Comparison of ENCODE assay signal across 8 cellular contexts in the genomic region with DNA sequence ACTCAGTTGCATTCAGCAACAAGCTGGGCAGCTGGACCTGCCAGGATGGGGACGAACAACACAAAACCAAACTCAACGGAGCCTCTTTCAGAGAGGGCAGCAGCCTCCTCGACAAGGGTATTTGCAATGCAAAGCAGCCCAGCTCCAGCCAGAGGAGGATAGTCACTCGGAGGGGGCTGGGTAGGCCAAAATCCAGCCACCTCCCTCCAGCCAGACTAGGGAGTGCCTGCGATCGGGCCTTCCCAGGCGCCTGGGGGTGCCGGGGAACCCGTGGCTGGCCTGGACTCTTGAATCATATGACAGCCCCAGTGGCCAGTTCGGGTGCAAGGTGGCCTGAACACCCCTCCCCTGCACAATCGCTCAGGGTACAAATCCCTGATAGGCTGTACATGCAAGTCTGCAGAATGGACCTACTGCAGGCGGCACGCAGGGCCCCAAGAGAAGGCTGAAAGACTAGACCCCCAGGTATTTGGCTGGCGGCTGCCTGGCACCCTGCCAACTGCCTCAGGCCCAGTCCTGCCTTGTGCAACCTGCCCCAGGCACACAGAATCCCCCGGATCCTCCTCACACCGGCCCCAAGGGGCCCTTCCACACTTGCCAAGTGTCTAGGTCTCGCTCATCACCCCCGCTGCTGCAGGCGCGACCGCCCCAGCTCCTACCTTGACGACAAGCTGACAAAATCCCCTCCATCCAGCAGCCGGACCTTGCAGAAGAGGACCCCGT. TPM values are rescaled to one million over a fixed set of nuclear protein-coding genes. Genes with fewer than 3 reads are reported as not detected.
DNase-seq lines count a peak whose midpoint lies in the region; ATAC-seq and TF ChIP-seq lines count a peak whose summit lies in the region.

No MANE protein-coding gene starts in this region.

- H3K9me3 Mint-ChIP-seq in activated T-helper 17 cell treated with anti-CD3 and anti-CD28 coated beads, Interleukin-2, amount 50 U/mL, for 72 hours = no peaks in the 10 kb centered on the region
- H3K9me3 Mint-ChIP-seq in glutamatergic neuron (ENCODE audit: unreplicated experiment) = peaks cover 10% of the 10 kb centered on the region

- H3K9me3 ChIP-seq in cardiac muscle cell (ENCODE audit: low read depth) = no peaks in the 10 kb centered on the region

- H3K27ac Mint-ChIP-seq in activated T-helper 17 cell treated with anti-CD3 and anti-CD28 coated beads, Interleukin-2, amount 50 U/mL, for 72 hours = peak overlapping the region; percentile 90
- H3K27ac Mint-ChIP-seq in glutamatergic neuron (ENCODE audit: unreplicated experiment) = peak overlapping the region; percentile 64

- H3K4me1 Mint-ChIP-seq in activated T-helper 17 cell treated with anti-CD3 and anti-CD28 coated beads, Interleukin-2, amount 50 U/mL, for 72 hours = peaks cover 29% of the 10 kb centered on the region
- peaks cover 13% of the 10 kb centered on the region for H3K4me1 Mint-ChIP-seq in glutamatergic neuron (ENCODE audit: low read depth, unreplicated experiment)

- H3K4me1 ChIP-seq in cardiac muscle cell (ENCODE audit: low read depth) = peaks cover 56% of the 10 kb centered on the region

- no peak for TF ChIP-seq CTCF in cardiac muscle cell (IDR thresholded peaks at IDR 0.05; ENCODE audit: low read depth, low read length)
- no peak for TF ChIP-seq CTCF in glutamatergic neuron (IDR thresholded peaks at IDR 0.05; ENCODE audit: partially characterized antibody, unreplicated experiment)

- intact Hi-C loops in Right ventricle myocardium inferior (cut with DNase I) = loop anchor here (2.0 to 5.0 kb wide), 2 partner anchors 37 to 58 kb away; no protein-coding TSS in a partner anchor

- DNase-seq in cardiac muscle cell (ENCODE audit: low read depth in 1 of 2, low spot score in 1 of 2) = peak; percentile 40 to 69
- no peak for DNase-seq in Right ventricle myocardium inferior (ENCODE audit: missing footprints)
- DNase-seq in M059J (ENCODE audit: low read depth) = peak; percentile 72
- peak; percentile 47 for DNase-seq in glutamatergic neuron
- DNase-seq in occipital lobe (lab: John Stamatoyannopoulos, UW) = peak; percentile 84

- H3K36me3 ChIP-seq in cardiac muscle cell = no peaks in the 10 kb centered on the region

- peak overlapping the region; percentile 92 for H3K27ac ChIP-seq in cardiac muscle cell

- no peaks in the 10 kb centered on the region for H3K27me3 ChIP-seq in cardiac muscle cell

- peak overlapping the region; percentile 99 for H3K4me3 ChIP-seq in cardiac muscle cell

- no peaks in the 10 kb centered on the region for H3K27me3 Mint-ChIP-seq in activated T-helper 17 cell treated with anti-CD3 and anti-CD28 coated beads, Interleukin-2, amount 50 U/mL, for 72 hours
- H3K27me3 Mint-ChIP-seq in glutamatergic neuron (ENCODE audit: unreplicated experiment) = peaks cover 13% of the 10 kb centered on the region

- H3K4me3 Mint-ChIP-seq in activated T-helper 17 cell treated with anti-CD3 and anti-CD28 coated beads, Interleukin-2, amount 50 U/mL, for 72 hours = peak overlapping the region; percentile 96
- peak overlapping the region; percentile 94 for H3K4me3 Mint-ChIP-seq in glutamatergic neuron (ENCODE audit: unreplicated experiment)

- ATAC-seq in Right ventricle myocardium inferior (no peak), GM18511 (IDR thresholded peaks at IDR 0.05; ENCODE audit: unreplicated experiment) (no peak), GM18909 (IDR thresholded peaks at IDR 0.05; ENCODE audit: poor library complexity, unreplicated experiment) (no peak)
- no peak for ATAC-seq in activated T-helper 17 cell treated with anti-CD3 and anti-CD28 coated beads, Interleukin-2, amount 50 U/mL, for 72 hours (replicated peaks)

- H3K36me3 Mint-ChIP-seq in activated T-helper 17 cell treated with anti-CD3 and anti-CD28 coated beads, Interleukin-2, amount 50 U/mL, for 72 hours (ENCODE audit: low read depth) = peaks cover 6% of the 10 kb centered on the region
- H3K36me3 Mint-ChIP-seq in glutamatergic neuron (ENCODE audit: unreplicated experiment) = no peaks in the 10 kb centered on the region

RNA-seq across cellular contexts. Expression of gene EEIG1, which starts 1.3 kb away (rescaled TPM):
- 20.9 and 25.6 TPM in 2 replicates for total RNA-seq in cardiac muscle cell
- 26.6 and 32.5 TPM in 2 replicates for polyA plus RNA-seq in cardiac muscle cell
- 25.3 TPM for total RNA-seq in Right ventricle myocardium inferior
- 4.3 and 35.5 TPM in 2 replicates for total RNA-seq in M059J (2014; rRNA removed; shearing (Covaris generic))
- total RNA-seq in activated T-helper 17 cell treated with anti-CD3 and anti-CD28 coated beads, Interleukin-2, amount 50 U/mL, for 72 hours = 10 to 100 TPM; 29.6 to 37.8 TPM
- 15.8 TPM for total RNA-seq in glutamatergic neuron (ENCODE audit: unreplicated experiment)
- 2.7 TPM for total RNA-seq in occipital lobe

RNA-seq across cellular contexts. Expression of gene DPM2, which starts 41.8 kb away (rescaled TPM):
- 26.1 and 35.6 TPM in 2 replicates for total RNA-seq in cardiac muscle cell
- polyA plus RNA-seq in cardiac muscle cell = 54.2 and 70.7 TPM in 2 replicates
- 11.9 TPM for total RNA-seq in Right ventricle myocardium inferior
- total RNA-seq in M059J (2014; rRNA removed; shearing (Covaris generic)) = 53.8 and 77.2 TPM in 2 replicates
- total RNA-seq in activated T-helper 17 cell treated with anti-CD3 and anti-CD28 coated beads, Interleukin-2, amount 50 U/mL, for 72 hours = 10 to 100 TPM; 29.4 to 54.5 TPM
- total RNA-seq in glutamatergic neuron (ENCODE audit: unreplicated experiment) = 35.3 TPM
- total RNA-seq in occipital lobe = 11.4 TPM

RNA-seq across cellular contexts. Expression of gene PIP5KL1, which starts 48.9 kb away (rescaled TPM):
- total RNA-seq in cardiac muscle cell (0.89 and 1.7 TPM in 2 replicates), Right ventricle myocardium inferior (not detected), glutamatergic neuron (ENCODE audit: unreplicated experiment) (11.9 TPM), occipital lobe (1.4 TPM)
- 3.4 and 3.5 TPM in 2 replicates for polyA plus RNA-seq in cardiac muscle cell
- 1.6 TPM in 1 of 2 replicates, not detected in the other for total RNA-seq in M059J (2014; rRNA removed; shearing (Covaris generic))
- total RNA-seq in activated T-helper 17 cell treated with anti-CD3 and anti-CD28 coated beads, Interleukin-2, amount 50 U/mL, for 72 hours = 1 to 10 TPM; 2.6 to 3.7 TPM
